34 cellular contexts compared by ENCODE assay signal in the genomic region with DNA sequence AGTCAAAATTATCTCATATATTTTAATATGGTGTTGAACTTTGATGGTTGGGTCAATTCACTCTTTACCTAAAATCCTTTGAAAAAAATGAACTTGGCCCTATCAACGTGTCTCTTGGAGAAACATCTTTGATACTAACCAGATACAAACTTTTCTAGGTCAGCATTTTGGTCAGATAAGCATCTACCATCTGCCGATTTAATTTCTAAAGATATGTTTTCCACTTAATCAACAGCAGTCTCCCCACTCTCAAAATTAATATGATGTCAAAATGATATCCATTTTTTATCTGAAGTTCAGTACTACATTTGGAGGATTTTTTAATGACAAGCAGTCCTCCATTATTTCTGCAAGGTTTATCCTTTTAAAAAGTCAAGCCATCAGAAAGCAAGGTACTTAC.
"Had no signal": no experiment of that assay in that cellular context is flagged by ENCODE, and none has a peak within 500 bp of the region (broad histone marks: within the 10 kb centered on the region; RNA-seq: fewer than 3 reads in every experiment).

No MANE protein-coding gene starts in this region.

- H3K9me3 Mint-ChIP-seq: activated B cell treated with CpG ODN at 0.5 μM for 24 hours; activated CD4-positive, alpha-beta memory T cell treated with anti-CD3 and anti-CD28 coated beads for 36 hours; activated CD4-positive, alpha-beta T cell treated with anti-CD3 and anti-CD28 coated beads, Interleukin-2, amount 10 ng/mL, durations not matched to agents 24 days and 14 days; activated CD8-positive, alpha-beta T cell treated with anti-CD3 and anti-CD28 coated beads for 36 hours; activated naive CD4-positive, alpha-beta T cell treated with anti-CD3 and anti-CD28 coated beads for 36 hours; activated naive CD8-positive, alpha-beta T cell treated with anti-CD3 and anti-CD28 coated beads, Interleukin-2, amount 10 ng/mL, durations not matched to agents 7 days and 5 days; activated T-cell treated with anti-CD3 and anti-CD28 coated beads, Interleukin-2, amount 50 U/mL, for 4 hours; activated T-cell treated with anti-CD3 and anti-CD28 coated beads, Interleukin-2, amount 50 U/mL, for 72 hours; activated T-helper 1 cell treated with anti-CD3 and anti-CD28 coated beads, Interleukin-12 subunit alpha, Interleukin-12 subunit beta, Interleukin-2, Interleukin-4 antibody, amounts not matched to agents 30 ng/mL and 10 ng/mL and 1 ng/mL, durations not matched to agents 14 hours and 24 hours and 36 hours; activated T-helper 17 cell treated with anti-CD3 and anti-CD28 coated beads, Interleukin-2, amount 50 U/mL, for 72 hours; T-helper 2 cell treated with Interferon-gamma antibody and Interleukin-4, amounts not matched to agents 5 μg/mL and 100 μg/mL, for 36 hours had no signal

- ATAC-seq: activated CD8-positive, alpha-beta T cell treated with anti-CD3 and anti-CD28 coated beads for 36 hours; activated naive CD8-positive, alpha-beta T cell treated with anti-CD3 and anti-CD28 coated beads, Interleukin-2, amount 50 U/mL, for 24 hours; activated T-cell treated with anti-CD3 and anti-CD28 coated beads, Interleukin-2, amount 50 U/mL, for 4 hours; activated T-cell treated with anti-CD3 and anti-CD28 coated beads, Interleukin-2, amount 50 U/mL, for 72 hours; activated T-helper 17 cell treated with anti-CD3 and anti-CD28 coated beads, Interleukin-2, amount 50 U/mL, for 72 hours; body of pancreas had no signal

- H3K4me1 Mint-ChIP-seq: activated B cell treated with CpG ODN at 0.5 μM for 24 hours; activated CD4-positive, alpha-beta T cell treated with anti-CD3 and anti-CD28 coated beads, Interleukin-2, amount 10 ng/mL, durations not matched to agents 24 days and 14 days; activated naive CD8-positive, alpha-beta T cell treated with anti-CD3 and anti-CD28 coated beads, Interleukin-2, amount 10 ng/mL, durations not matched to agents 7 days and 5 days; activated naive CD8-positive, alpha-beta T cell treated with anti-CD3 and anti-CD28 coated beads, Interleukin-2, amount 50 U/mL, for 24 hours; activated T-helper 17 cell treated with anti-CD3 and anti-CD28 coated beads, Interleukin-2, amount 50 U/mL, for 72 hours had no signal

- H3K27me3 Mint-ChIP-seq: activated B cell treated with CpG ODN at 0.5 μM for 24 hours; activated CD4-positive, alpha-beta memory T cell treated with anti-CD3 and anti-CD28 coated beads for 36 hours; activated CD4-positive, alpha-beta T cell treated with anti-CD3 and anti-CD28 coated beads, Interleukin-2, amount 10 ng/mL, durations not matched to agents 24 days and 14 days; activated CD8-positive, alpha-beta T cell treated with anti-CD3 and anti-CD28 coated beads for 36 hours; activated naive CD8-positive, alpha-beta T cell; activated naive CD8-positive, alpha-beta T cell treated with anti-CD3 and anti-CD28 coated beads, Interleukin-2, amount 10 ng/mL, durations not matched to agents 7 days and 5 days; activated naive CD8-positive, alpha-beta T cell treated with anti-CD3 and anti-CD28 coated beads, Interleukin-2, amount 50 U/mL, for 24 hours; activated T-helper 17 cell treated with anti-CD3 and anti-CD28 coated beads, Interleukin-2, amount 50 U/mL, for 72 hours had no signal

- H3K27ac ChIP-seq: body of pancreas, brain microvascular endothelial cell, breast epithelium, coronary artery, VCaP had no signal

- DNase-seq: activated B cell treated with CpG ODN at 0.5 μM for 24 hours; activated CD4-positive, alpha-beta memory T cell treated with anti-CD3 and anti-CD28 coated beads for 36 hours; activated CD4-positive, alpha-beta T cell treated with anti-CD3 and anti-CD28 coated beads for 4 hours; activated CD4-positive, alpha-beta T cell treated with anti-CD3 and anti-CD28 coated beads, Interleukin-2, amount 10 ng/mL, durations not matched to agents 24 days and 14 days; activated CD4-positive, alpha-beta T cell treated with anti-CD3 and anti-CD28 coated beads, Interleukin-2, amount 50 U/mL, for 1 hour; activated CD4-positive, alpha-beta T cell treated with anti-CD3 and anti-CD28 coated beads, Interleukin-2, amount 50 U/mL, for 4 hours; activated CD4-positive, CD25-positive, alpha-beta regulatory T cell treated with anti-CD3 and anti-CD28 coated beads, Interleukin-2, amount 50 U/mL, for 72 hours; activated CD8-positive, alpha-beta memory T cell treated with anti-CD3 and anti-CD28 coated beads, Interleukin-2, amount 50 U/mL, for 4 hours; activated CD8-positive, alpha-beta T cell treated with anti-CD3 and anti-CD28 coated beads for 36 hours; activated effector memory CD4-positive, alpha-beta T cell treated with anti-CD3 and anti-CD28 coated beads, Interleukin-2, amount 50 U/mL, for 16 hours; activated gamma-delta T cell treated with Interleukin-2 at 50 U/mL for 16 hours; activated naive CD4-positive, alpha-beta T cell; activated naive CD4-positive, alpha-beta T cell treated with anti-CD3 and anti-CD28 coated beads for 36 hours; activated naive CD4-positive, alpha-beta T cell treated with anti-CD3 and anti-CD28 coated beads, Interleukin-2, amount 50 U/mL, for 16 hours; activated naive CD8-positive, alpha-beta T cell treated with anti-CD3 and anti-CD28 coated beads, Interleukin-2, amount 10 ng/mL, durations not matched to agents 7 days and 5 days; activated naive CD8-positive, alpha-beta T cell treated with anti-CD3 and anti-CD28 coated beads, Interleukin-2, amount 50 U/mL, for 24 hours; activated T-cell treated with anti-CD3 and anti-CD28 coated beads for 4 hours; activated T-cell treated with anti-CD3 and anti-CD28 coated beads, Interleukin-2, amount 50 U/mL, for 1 hour; activated T-cell treated with anti-CD3 and anti-CD28 coated beads, Interleukin-2, amount 50 U/mL, for 4 hours; activated T-cell treated with anti-CD3 and anti-CD28 coated beads, Interleukin-2, amount 50 U/mL, for 72 hours; amniotic stem cell; aorta; body of pancreas; brain microvascular endothelial cell; central memory CD4-positive, alpha-beta T cell; T-helper 2 cell; T-helper 9 cell had no signal

- H3K4me3 Mint-ChIP-seq: activated B cell treated with CpG ODN at 0.5 μM for 24 hours; activated CD4-positive, alpha-beta memory T cell treated with anti-CD3 and anti-CD28 coated beads for 36 hours; activated CD4-positive, alpha-beta T cell treated with anti-CD3 and anti-CD28 coated beads, Interleukin-2, amount 10 ng/mL, durations not matched to agents 24 days and 14 days; activated CD8-positive, alpha-beta T cell treated with anti-CD3 and anti-CD28 coated beads for 36 hours; activated naive CD4-positive, alpha-beta T cell treated with anti-CD3 and anti-CD28 coated beads for 36 hours; activated naive CD8-positive, alpha-beta T cell; activated naive CD8-positive, alpha-beta T cell treated with anti-CD3 and anti-CD28 coated beads, Interleukin-2, amount 10 ng/mL, durations not matched to agents 7 days and 5 days; activated naive CD8-positive, alpha-beta T cell treated with anti-CD3 and anti-CD28 coated beads, Interleukin-2, amount 50 U/mL, for 24 hours; activated T-cell treated with anti-CD3 and anti-CD28 coated beads, Interleukin-2, amount 50 U/mL, for 4 hours; activated T-cell treated with anti-CD3 and anti-CD28 coated beads, Interleukin-2, amount 50 U/mL, for 72 hours; activated T-helper 1 cell treated with anti-CD3 and anti-CD28 coated beads, Interleukin-12 subunit alpha, Interleukin-12 subunit beta, Interleukin-2, Interleukin-4 antibody, amounts not matched to agents 30 ng/mL and 10 ng/mL and 1 ng/mL, durations not matched to agents 14 hours and 24 hours and 36 hours; activated T-helper 17 cell treated with anti-CD3 and anti-CD28 coated beads, Interleukin-2, amount 50 U/mL, for 72 hours; T-helper 2 cell treated with Interferon-gamma antibody and Interleukin-4, amounts not matched to agents 5 μg/mL and 100 μg/mL, for 36 hours had no signal

- H3K36me3 Mint-ChIP-seq: activated CD4-positive, alpha-beta memory T cell treated with anti-CD3 and anti-CD28 coated beads for 36 hours; activated naive CD8-positive, alpha-beta T cell had no signal

- H3K27ac Mint-ChIP-seq: activated B cell treated with CpG ODN at 0.5 μM for 24 hours; activated CD4-positive, alpha-beta memory T cell treated with anti-CD3 and anti-CD28 coated beads for 36 hours; activated CD4-positive, alpha-beta T cell treated with anti-CD3 and anti-CD28 coated beads, Interleukin-2, amount 10 ng/mL, durations not matched to agents 24 days and 14 days; activated CD8-positive, alpha-beta T cell treated with anti-CD3 and anti-CD28 coated beads for 36 hours; activated naive CD4-positive, alpha-beta T cell treated with anti-CD3 and anti-CD28 coated beads for 36 hours; activated naive CD8-positive, alpha-beta T cell; activated naive CD8-positive, alpha-beta T cell treated with anti-CD3 and anti-CD28 coated beads, Interleukin-2, amount 10 ng/mL, durations not matched to agents 7 days and 5 days; activated naive CD8-positive, alpha-beta T cell treated with anti-CD3 and anti-CD28 coated beads, Interleukin-2, amount 50 U/mL, for 24 hours; activated T-cell treated with anti-CD3 and anti-CD28 coated beads, Interleukin-2, amount 50 U/mL, for 72 hours; activated T-helper 1 cell treated with anti-CD3 and anti-CD28 coated beads, Interleukin-12 subunit alpha, Interleukin-12 subunit beta, Interleukin-2, Interleukin-4 antibody, amounts not matched to agents 30 ng/mL and 10 ng/mL and 1 ng/mL, durations not matched to agents 14 hours and 24 hours and 36 hours; activated T-helper 17 cell treated with anti-CD3 and anti-CD28 coated beads, Interleukin-2, amount 50 U/mL, for 72 hours; T-helper 2 cell treated with Interferon-gamma antibody and Interleukin-4, amounts not matched to agents 5 μg/mL and 100 μg/mL, for 36 hours had no signal
